In the genomic region with DNA sequence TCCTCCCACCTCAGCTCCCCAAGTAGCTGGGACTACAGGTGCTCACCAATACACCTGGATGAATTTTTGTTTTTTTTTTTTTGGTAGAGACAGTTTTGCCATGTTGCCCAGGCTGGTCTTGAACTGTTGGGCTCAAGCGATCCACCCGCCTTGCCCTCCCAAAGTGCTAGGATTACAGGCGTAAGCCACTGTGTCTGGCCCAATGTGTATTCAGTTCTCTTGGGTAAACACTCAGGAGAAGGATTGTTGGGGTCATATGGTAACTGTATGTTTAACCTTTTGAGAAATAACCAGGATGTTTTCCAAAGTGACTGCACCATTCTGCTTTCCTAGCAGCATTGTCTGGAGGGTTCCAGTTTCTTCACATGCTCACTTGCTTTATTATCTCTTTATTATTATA, we compare ENCODE assay signal across 19 cellular contexts.
"Had no signal": no experiment of that assay in that cellular context is flagged by ENCODE, and none has a peak within 500 bp of the region (broad histone marks: within the 10 kb centered on the region; RNA-seq: fewer than 3 reads in every experiment).

No MANE protein-coding gene starts in this region.

- H3K27ac ChIP-seq: brain microvascular endothelial cell, coronary artery, esophagus squamous epithelium, hepatocyte, parathyroid adenoma, thyroid gland, vagina had no signal

- H3K27me3 ChIP-seq: brain microvascular endothelial cell, esophagus squamous epithelium, hepatocyte, thyroid gland, vagina had no signal

- H3K4me3 ChIP-seq: coronary artery, esophagus squamous epithelium, hepatocyte, thyroid gland, vagina had no signal

- DNase-seq: activated B cell treated with CpG ODN at 0.5 μM for 24 hours; activated CD4-positive, alpha-beta T cell treated with anti-CD3 and anti-CD28 coated beads for 48 hours; activated CD8-positive, alpha-beta T cell treated with anti-CD3 and anti-CD28 coated beads for 36 hours; activated gamma-delta T cell; activated T-cell treated with anti-CD3 and anti-CD28 coated beads, Interleukin-2, amount 50 U/mL, for 72 hours; brain microvascular endothelial cell; esophagus squamous epithelium; islet precursor cell; mammary epithelial cell; naive B cell; stimulated activated CD4-positive, alpha-beta T cell treated with anti-CD3 and anti-CD28 coated beads, Interleukin-12 subunit alpha, Interleukin-12 subunit beta, amount 100 ng/mL, for 4 hours; thyroid gland had no signal

- H3K9ac ChIP-seq: parathyroid adenoma had no signal

- ATAC-seq: activated CD8-positive, alpha-beta T cell treated with anti-CD3 and anti-CD28 coated beads for 36 hours; activated naive CD4-positive, alpha-beta T cell treated with anti-CD3 and anti-CD28 coated beads, Interleukin-2, amount 50 U/mL, for 72 hours; activated T-cell treated with anti-CD3 and anti-CD28 coated beads, Interleukin-2, amount 50 U/mL, for 72 hours; left lobe of liver; stimulated activated memory B cell treated with anti-CD40 and anti-IgM and Interleukin-4, amounts not matched to agents 10 μg/mL and 1 μg/mL and 100 μg/mL, for 72 hours had no signal

- H2AFZ ChIP-seq: hepatocyte, parathyroid adenoma had no signal

- H3K79me2 ChIP-seq: parathyroid adenoma had no signal

- H3K9me3 ChIP-seq: esophagus squamous epithelium, thyroid gland, vagina had no signal

- H3K4me1 ChIP-seq: esophagus squamous epithelium, parathyroid adenoma, vagina had no signal

- H3K4me2 ChIP-seq: hepatocyte had no signal
